In the genomic region with DNA sequence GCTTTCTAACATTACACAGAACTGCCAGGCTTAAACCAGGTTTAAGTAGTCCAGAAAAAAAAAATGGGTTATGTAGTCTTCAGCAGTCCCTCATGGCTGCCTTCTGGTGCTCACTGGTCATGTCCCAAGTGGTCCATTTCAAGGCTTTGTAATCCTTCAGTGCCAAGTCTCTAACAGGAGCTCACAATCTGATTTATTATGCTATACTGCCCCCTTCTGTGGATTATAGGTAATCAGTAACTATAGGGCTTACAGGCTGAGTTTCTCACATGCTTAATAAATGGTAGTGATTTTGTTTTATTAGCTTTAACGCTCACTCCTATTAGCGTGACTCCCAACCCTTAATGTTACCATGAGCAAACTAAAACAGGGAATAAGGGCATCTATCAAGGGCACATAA, we compare ENCODE assay signal across 8 cellular contexts.
DNase-seq lines count a peak whose midpoint lies in the region; ATAC-seq and TF ChIP-seq lines count a peak whose summit lies in the region.

No MANE protein-coding gene starts in this region.

- no peaks in the 10 kb centered on the region for H3K27me3 Mint-ChIP-seq in progenitor cell of endocrine pancreas

- intact Hi-C loops in dorsolateral prefrontal cortex (cut with DNase I), result loop anchor here in 1 of 2 donors (5.0 kb wide), 1 partner anchor 1149 kb away; no protein-coding TSS in a partner anchor

- H3K27me3 ChIP-seq in dorsolateral prefrontal cortex, result peaks cover 0 to 39% (median 0%) of the 10 kb centered on the region in 45 donors

- no peaks in the 10 kb centered on the region for H3K36me3 Mint-ChIP-seq in progenitor cell of endocrine pancreas (ENCODE audit: insufficient read depth)

- H3K27ac ChIP-seq in dorsolateral prefrontal cortex, result no peak overlapping the region

- no peak overlapping the region for H3K4me3 Mint-ChIP-seq in progenitor cell of endocrine pancreas (ENCODE audit: low read depth)

- H3K4me1 Mint-ChIP-seq in progenitor cell of endocrine pancreas (ENCODE audit: low read depth), result no peaks in the 10 kb centered on the region

- TF ChIP-seq CTCF in dorsolateral prefrontal cortex (IDR thresholded peaks at IDR 0.05 in 54 of 56, conservative IDR thresholded peaks at IDR 0.05 in 2 of 56; ENCODE audit: low read depth in 1 of 56, partially characterized antibody in 56 of 56) (peak in 55 of 56 donors; percentile 10 to 73 (median 55)), progenitor cell of endocrine pancreas (IDR thresholded peaks at IDR 0.05; ENCODE audit: unreplicated experiment) (peak; percentile 48)

- H3K4me3 ChIP-seq in dorsolateral prefrontal cortex, result no peak overlapping the region

- ATAC-seq in GM19438 (IDR thresholded peaks at IDR 0.05; ENCODE audit: low read depth, unreplicated experiment) (peak; percentile 46), HG03139 (IDR thresholded peaks at IDR 0.05; ENCODE audit: unreplicated experiment) (no peak), GM21367 (IDR thresholded peaks at IDR 0.05; ENCODE audit: unreplicated experiment) (no peak)

- H3K9me3 Mint-ChIP-seq in progenitor cell of endocrine pancreas (ENCODE audit: low read depth), result peaks cover 9% of the 10 kb centered on the region

- H3K27ac Mint-ChIP-seq in progenitor cell of endocrine pancreas, result no peak overlapping the region

- peak; percentile 15 for DNase-seq in Caki2 (ENCODE audit: low read depth)
- DNase-seq in NCI-H524 treated with DMSO at 0.1 percent for 48 hours (lab: John Stamatoyannopoulos, UW), result peak; percentile 4
- no peak for DNase-seq in dorsolateral prefrontal cortex
- DNase-seq in progenitor cell of endocrine pancreas (ENCODE audit: low spot score, unreplicated experiment), result no peak
- no peak for DNase-seq in COLO668 (lab: John Stamatoyannopoulos, UW; ENCODE audit: unreplicated experiment)

- in situ Hi-C loops in Caki2 (cut with HindIII; ENCODE audit: low pct_unique_long_range_greater_than_20kb, low sequenced_read_pairs), result no loop called here

Comparison
In these comparisons a context has a peak if more than half of its experiments do, and no peak if none do; other contexts are left out.
1. DNase-seq: peak in Caki2 (single experiment) and NCI-H524 treated with DMSO at 0.1 percent for 48 hours (single experiment); none in dorsolateral prefrontal cortex (0 of 10), progenitor cell of endocrine pancreas (single experiment) and COLO668 (single experiment).